ENCODE assay signal across 15 cellular contexts in genomic region chr10:46441837-46442278, GRCh38. TPM values are rescaled to one million over a fixed set of nuclear protein-coding genes. Genes with fewer than 3 reads are reported as not detected.
DNase-seq lines count a peak whose midpoint lies in the region; ATAC-seq and TF ChIP-seq lines count a peak whose summit lies in the region.
"Not testable (repeated sequence)": the region's sequence is repeated elsewhere in the genome, so short reads cannot be mapped to it uniquely, and the experiment has no call there.
"Had no signal": no experiment of that assay in that cellular context is flagged by ENCODE, and none has a peak within 500 bp of the region (broad histone marks: within the 10 kb centered on the region; RNA-seq: fewer than 3 reads in every experiment).

No MANE protein-coding gene starts in this region.

- peak overlapping the region; percentile 11 for H3K4me2 ChIP-seq in mammary epithelial cell (ENCODE audit: insufficient read depth, low read depth, low read length)

- not testable (repeated sequence) for H3K9ac ChIP-seq in mammary epithelial cell (ENCODE audit: insufficient read depth, low read length)
- peak overlapping the region; percentile 3 for H3K9ac ChIP-seq in muscle layer of colon (ENCODE audit: low read length)

- DNase-seq in Calu3, result peak; percentile 35
- peak; percentile 14 for DNase-seq in M059J (ENCODE audit: low read depth)
- DNase-seq in RWPE2 (ENCODE audit: low spot score), result not testable (repeated sequence)
- DNase-seq in mammary epithelial cell, result peak; percentile 75
- peak; percentile 33 to 40 for DNase-seq in cardiac muscle cell (ENCODE audit: low read depth in 1 of 2, low spot score in 1 of 2)
- peak; percentile 47 for DNase-seq in islet precursor cell
- DNase-seq in superior temporal gyrus (ENCODE audit: extremely low spot score), result peak; percentile 36

- not testable (repeated sequence) for H4K20me1 ChIP-seq in mammary epithelial cell (ENCODE audit: insufficient read depth, low read length)

- not testable (repeated sequence) for H3K4me1 ChIP-seq in RWPE2 (ENCODE audit: insufficient read depth, poor library complexity, severe bottlenecking); mammary epithelial cell (ENCODE audit: insufficient read depth, low read length)
- peaks cover 15% of the 10 kb centered on the region for H3K4me1 ChIP-seq in cardiac muscle cell (ENCODE audit: low read depth)
- peaks cover 14% of the 10 kb centered on the region for H3K4me1 ChIP-seq in muscle layer of colon (ENCODE audit: insufficient read depth, low read length)

- not testable (repeated sequence) for H3K27ac Mint-ChIP-seq in Calu3 (ENCODE audit: unreplicated experiment)

- H3K36me3 Mint-ChIP-seq in Calu3 (ENCODE audit: insufficient read depth, unreplicated experiment), result not testable (repeated sequence)

- not testable (repeated sequence) for H2AFZ ChIP-seq in mammary epithelial cell (ENCODE audit: low read depth, low read length)

- TF ChIP-seq CTCF in Calu3 (IDR thresholded peaks at IDR 0.05; ENCODE audit: unreplicated experiment); RWPE2 (IDR thresholded peaks at IDR 0.05; ENCODE audit: poor library complexity, severe bottlenecking); mammary epithelial cell (conservative IDR thresholded peaks at IDR 0.05 in 1 of 2, IDR thresholded peaks at IDR 0.05 in 1 of 2; ENCODE audit: extremely low read depth in 1 of 2, insufficient read depth in 1 of 2, low read depth in 1 of 2, low read length in 2 of 2); cardiac muscle cell (IDR thresholded peaks at IDR 0.05; ENCODE audit: low read depth, low read length): not testable (repeated sequence)

- not testable (repeated sequence) for BruUV-seq in Calu3 (replicated peaks; lab: Mats Ljungman, UMichigan); mammary epithelial cell (replicated peaks; lab: Mats Ljungman, UMichigan)

- H3K36me3 ChIP-seq in RWPE2 (ENCODE audit: low read depth); mammary epithelial cell (ENCODE audit: insufficient read depth, low read length); cardiac muscle cell; muscle layer of colon (ENCODE audit: insufficient read depth, low read length): not testable (repeated sequence)

- H3K27me3 Mint-ChIP-seq in Calu3 (ENCODE audit: unreplicated experiment), result not testable (repeated sequence)

- not testable (repeated sequence) for H3K9me3 Mint-ChIP-seq in Calu3 (ENCODE audit: low read depth, unreplicated experiment)

- peak; percentile 72 for ATAC-seq in RWPE2 (ENCODE audit: low read depth)

- H3K4me3 Mint-ChIP-seq in Calu3 (ENCODE audit: low read depth, unreplicated experiment), result not testable (repeated sequence)

- peaks cover 14% of the 10 kb centered on the region for H3K4me1 Mint-ChIP-seq in Calu3 (ENCODE audit: low read depth, unreplicated experiment)

- H3K27me3 ChIP-seq in RWPE2 (ENCODE audit: insufficient read depth, poor library complexity, severe bottlenecking); mammary epithelial cell (ENCODE audit: insufficient read depth, low read length); cardiac muscle cell; muscle layer of colon (ENCODE audit: control insufficient read depth in 1 of 2, insufficient read depth in 2 of 2, low read length in 2 of 2): not testable (repeated sequence)

- dilution Hi-C loops in mammary epithelial cell (cut with HindIII; ENCODE audit: low sequenced_read_pairs), result not testable (repeated sequence)

- H3K79me2 ChIP-seq in mammary epithelial cell (ENCODE audit: insufficient read depth, low read length), result not testable (repeated sequence)

- 10% methylated on average over 3 of the region's 7 CpGs for WGBS in mammary epithelial cell (ENCODE audit: low coverage, missing lambda C conversion rate)

- intact Hi-C loops in Calu3 (cut with micrococcal nuclease; ENCODE audit: unreplicated experiment); mammary epithelial cell (cut with micrococcal nuclease): not testable (repeated sequence)

- not testable (repeated sequence) for H3K4me3 ChIP-seq in RWPE2 (ENCODE audit: severe bottlenecking); mammary epithelial cell (replicated peaks in 1 of 3; ENCODE audit: insufficient read depth in 1 of 3, low read depth in 2 of 3, low read length in 3 of 3); cardiac muscle cell; muscle layer of colon (ENCODE audit: low read depth in 1 of 2, low read length in 2 of 2)

- CTCF ChIA-PET in Calu3 (lab: Charles Lee); mammary epithelial cell (lab: Charles Lee; ENCODE audit: low non-redundant PET): not testable (repeated sequence)

- in situ Hi-C loops in mammary epithelial cell (cut with MboI; ENCODE audit: low sequenced_read_pairs in 2 of 2), result not testable (repeated sequence)

- not testable (repeated sequence) for H3K9me3 ChIP-seq in RWPE2 (ENCODE audit: severe bottlenecking); mammary epithelial cell (replicated peaks; ENCODE audit: insufficient read depth, low read length); cardiac muscle cell (ENCODE audit: low read depth); muscle layer of colon (ENCODE audit: low read length)

- not testable (repeated sequence) for H3K27ac ChIP-seq in RWPE2 (ENCODE audit: poor library complexity, severe bottlenecking); muscle layer of colon (ENCODE audit: low read depth, low read length)
- peak overlapping the region; percentile 27 for H3K27ac ChIP-seq in mammary epithelial cell (ENCODE audit: insufficient read depth, low read depth, low read length)
- peak overlapping the region; percentile 70 for H3K27ac ChIP-seq in cardiac muscle cell

RNA-seq across cellular contexts. Expression of gene NPY4R, which starts 23.9 kb away (rescaled TPM):
- not detected in 2 replicates for total RNA-seq in Calu3 (2022)
- total RNA-seq in M059J (2014; rRNA removed; shearing (Covaris generic)), result 2.2 and 2.9 TPM in 2 replicates
- under 1 TPM in 1 of 2 donors, not detected in 1; 0.38 TPM for total RNA-seq in mammary epithelial cell
- polyA plus RNA-seq in mammary epithelial cell, result 0.37 TPM
- not detected for polyA minus RNA-seq in mammary epithelial cell
- total RNA-seq in cardiac muscle cell, result 0.39 and 1.2 TPM in 2 replicates
- polyA plus RNA-seq in cardiac muscle cell, result 0.22 and 0.52 TPM in 2 replicates
- total RNA-seq: CD4-positive, alpha-beta memory T cell; dermis blood vessel endothelial cell; HepG2; mesenteric fat pad; naive thymus-derived CD8-positive, alpha-beta T cell; sciatic nerve had no signal
- polyA plus RNA-seq: CD4-positive, alpha-beta memory T cell; HepG2; naive thymus-derived CD8-positive, alpha-beta T cell; ovary had no signal
